17 cellular contexts compared by ENCODE assay signal in the genomic region with DNA sequence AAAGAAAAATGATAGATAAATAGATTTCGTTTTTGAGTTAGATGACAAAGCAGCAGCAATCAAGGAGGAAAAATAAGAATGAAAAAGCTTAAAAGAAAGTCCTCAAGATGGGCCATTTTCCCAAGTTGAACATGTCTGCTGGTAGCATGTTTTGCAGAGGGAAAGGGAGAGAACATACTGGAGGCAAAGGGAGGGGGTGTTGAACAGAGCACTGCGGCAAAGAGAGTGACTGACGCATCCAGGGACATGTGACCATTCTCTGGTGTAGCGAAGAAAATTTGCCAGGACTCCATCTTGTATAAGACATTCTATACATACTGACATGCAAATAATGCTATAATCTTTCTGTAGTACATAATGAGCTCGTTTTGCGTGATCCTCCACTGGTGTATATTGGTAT. TPM values are rescaled to one million over a fixed set of nuclear protein-coding genes. Genes with fewer than 3 reads are reported as not detected.
DNase-seq lines count a peak whose midpoint lies in the region; ATAC-seq and TF ChIP-seq lines count a peak whose summit lies in the region.
"Had no signal": no experiment of that assay in that cellular context is flagged by ENCODE, and none has a peak within 500 bp of the region (broad histone marks: within the 10 kb centered on the region; RNA-seq: fewer than 3 reads in every experiment).

No MANE protein-coding gene starts in this region.

- H3K9me3 ChIP-seq in hepatocyte (ENCODE audit: low read depth): no peaks in the 10 kb centered on the region
- H3K9me3 ChIP-seq: ascending aorta, right lobe of liver had no signal

- ATAC-seq in HG03108 (IDR thresholded peaks at IDR 0.05; ENCODE audit: unreplicated experiment) (no peak), T-cell (replicated peaks in 1 of 4) (no peak), GM21367 (IDR thresholded peaks at IDR 0.05; ENCODE audit: unreplicated experiment) (no peak), HG03097 (IDR thresholded peaks at IDR 0.05; ENCODE audit: low FRiP score, unreplicated experiment) (no peak)
- ATAC-seq: right lobe of liver had no signal

- no peaks in the 10 kb centered on the region for H4K20me1 ChIP-seq in hepatocyte (ENCODE audit: insufficient read depth, poor library complexity, severe bottlenecking)

- no peaks in the 10 kb centered on the region for H3K9me2 ChIP-seq in hepatocyte (replicated peaks; ENCODE audit: insufficient read depth)

- H3K36me3 ChIP-seq in hepatocyte (replicated peaks; ENCODE audit: insufficient read depth, low read depth): no peaks in the 10 kb centered on the region
- H3K36me3 ChIP-seq: ascending aorta, right lobe of liver had no signal

- H3K79me2 ChIP-seq in hepatocyte: no peaks in the 10 kb centered on the region

- H3K4me1 ChIP-seq in hepatocyte (ENCODE audit: insufficient read depth): no peaks in the 10 kb centered on the region
- H3K4me1 ChIP-seq: ascending aorta, right lobe of liver had no signal

- peak overlapping the region; percentile 47 for H3K4me2 ChIP-seq in hepatocyte

- H3K4me3 ChIP-seq in hepatocyte: no peak overlapping the region
- H3K4me3 ChIP-seq: ascending aorta, right lobe of liver had no signal

- H3K4me1 Mint-ChIP-seq in HFFc6 (ENCODE audit: low read depth) (no peaks in the 10 kb centered on the region), T-cell (peaks cover 0 to 6% (median 4%) of the 10 kb centered on the region in 3 donors)

- DNase-seq in HFFc6 (no peak), anterior cingulate cortex (lab: John Stamatoyannopoulos, UW) (peak in 51 of 58 donors; percentile 0 to 79 (median 33)), hepatocyte (ENCODE audit: low spot score) (peak; percentile 24), putamen (ENCODE audit: low spot score) (peak; percentile 86), T-cell (no peak)
- DNase-seq: activated CD4-positive, alpha-beta T cell treated with anti-CD3 and anti-CD28 coated beads for 48 hours; CD4-positive, alpha-beta memory T cell; GDM1; Kasumi-1; mesendoderm; right lobe of liver had no signal

- POLR2A ChIA-PET in T-cell (lab: Charles Lee): no interaction called here

- H3K27me3 Mint-ChIP-seq in HFFc6 (ENCODE audit: insufficient read depth) (peaks cover 2% of the 10 kb centered on the region), T-cell (peaks cover 7 to 14% of the 10 kb centered on the region in 2 donors)
- H3K27me3 Mint-ChIP-seq: CD4-positive, alpha-beta memory T cell had no signal

- TF ChIP-seq CTCF in HFFc6 (IDR thresholded peaks at IDR 0.05) (no peak), hepatocyte (IDR thresholded peaks at IDR 0.05; ENCODE audit: poor library complexity) (no peak)

- peak overlapping the region; percentile 25 for H2AFZ ChIP-seq in hepatocyte

- H3K36me3 Mint-ChIP-seq in HFFc6 (ENCODE audit: low read depth) (no peaks in the 10 kb centered on the region), T-cell (no peaks in the 10 kb centered on the region)
- H3K36me3 Mint-ChIP-seq: CD4-positive, alpha-beta memory T cell had no signal

- no peaks in the 10 kb centered on the region for H3K27me3 ChIP-seq in hepatocyte
- H3K27me3 ChIP-seq: ascending aorta had no signal

- H3K27ac Mint-ChIP-seq in HFFc6 (no peak overlapping the region), T-cell (no peak overlapping the region)
- H3K27ac Mint-ChIP-seq: T-helper 1 cell treated with Interleukin-12 subunit alpha and Interleukin-12 subunit beta and Interleukin-4 antibody, amounts not matched to agents 30 μg/mL and 1 μg/mL, for 36 hours had no signal

- H3K9me3 Mint-ChIP-seq in HFFc6 (no peaks in the 10 kb centered on the region), T-cell (no peaks in the 10 kb centered on the region)
- H3K9me3 Mint-ChIP-seq: T-helper 1 cell treated with Interleukin-12 subunit alpha and Interleukin-12 subunit beta and Interleukin-4 antibody, amounts not matched to agents 30 μg/mL and 1 μg/mL, for 36 hours had no signal

- 74% methylated on average over 6 of the region's 6 CpGs for WGBS in hepatocyte (ENCODE audit: low lambda C conversion rate, missing lambda C conversion rate)

- CTCF ChIA-PET in T-cell (lab: Charles Lee): no interaction called here

- peak overlapping the region; percentile 0 for H3K27ac ChIP-seq in hepatocyte
- H3K27ac ChIP-seq: ascending aorta, right lobe of liver had no signal

- 0 out of 2 replicates have a peak overlapping the region, but pooled peaks have one; percentile 17 for H3K4me3 Mint-ChIP-seq in HFFc6
- no peak overlapping the region for H3K4me3 Mint-ChIP-seq in T-cell
- H3K4me3 Mint-ChIP-seq: CD4-positive, alpha-beta memory T cell; T-helper 1 cell treated with Interleukin-12 subunit alpha and Interleukin-12 subunit beta and Interleukin-4 antibody, amounts not matched to agents 30 μg/mL and 1 μg/mL, for 36 hours had no signal

RNA-seq across cellular contexts. Expression of a gene that starts 1.2 kb away (rescaled TPM):
- total RNA-seq in HFFc6 (2021; fragmentation: NEBNext Ultra II Directional; extraction: Animal tissue kit (Norgen Biotek cat#: 25700)): 100 to 1,000 TPM; 115 to 236 (median 155) TPM
- 245 and 310 TPM in 2 replicates for total RNA-seq in hepatocyte
- 48.3 and 51.5 TPM in 2 replicates for polyA plus RNA-seq in hepatocyte
- total RNA-seq in T-cell: 1 to 10 TPM; 1.2 to 7.3 (median 1.7) TPM
- total RNA-seq: OCI-LY7 had no signal

Comparison
In these comparisons a context has a peak if more than half of its experiments do, and no peak if none do; other contexts are left out.
1. DNase-seq: peak in anterior cingulate cortex (51 of 58), hepatocyte (single experiment) and putamen (single experiment); none in HFFc6 (single experiment) and T-cell (0 of 34).
2. RNA of a gene that starts 1.2 kb away (total RNA-seq): 245 to 310 TPM in hepatocyte and 115 to 236 TPM in HFFc6; 1.2 to 7.3 TPM in T-cell; every median in the first group is over 10 times any median in the second.